8 cellular contexts compared by ENCODE assay signal in genomic region chr17:82734987-82735866, GRCh38. TPM values are rescaled to one million over a fixed set of nuclear protein-coding genes. Genes with fewer than 3 reads are reported as not detected.
DNase-seq lines count a peak whose midpoint lies in the region; ATAC-seq and TF ChIP-seq lines count a peak whose summit lies in the region.

Gene FN3K, plus strand, starts transcription at chr17:82735615. Its CDS starts 22 bp downstream, at chr17:82735637.

- H3K4me1 Mint-ChIP-seq in activated T-cell treated with anti-CD3 and anti-CD28 coated beads, Interleukin-2, amount 50 U/mL, for 4 hours (ENCODE audit: low read depth), result peaks cover 4% of the 10 kb centered on the region

- peak; percentile 81 to 82 for ATAC-seq in activated T-cell treated with anti-CD3 and anti-CD28 coated beads, Interleukin-2, amount 50 U/mL, for 4 hours
- ATAC-seq in thoracic aorta (ENCODE audit: insufficient number of reproducible peaks, low FRiP score, low read depth) (peak; percentile 51), GM18867 (IDR thresholded peaks at IDR 0.05; ENCODE audit: unreplicated experiment) (no peak)

- H3K27me3 Mint-ChIP-seq in activated T-cell treated with anti-CD3 and anti-CD28 coated beads, Interleukin-2, amount 50 U/mL, for 4 hours (ENCODE audit: low read depth), result no peaks in the 10 kb centered on the region

- H3K4me3 ChIP-seq in esophagus squamous epithelium (peak within 1 kb of the TSS; percentile 57 to 93 (median 65)), thoracic aorta (peak within 1 kb of the TSS; percentile 84)

- H3K36me3 Mint-ChIP-seq in activated T-cell treated with anti-CD3 and anti-CD28 coated beads, Interleukin-2, amount 50 U/mL, for 4 hours (ENCODE audit: insufficient read depth), result peaks cover 8% of the 10 kb centered on the region

- TF ChIP-seq CTCF in esophagus squamous epithelium (IDR thresholded peaks at IDR 0.05) (no peak), thoracic aorta (IDR thresholded peaks at IDR 0.05) (no peak)

- TF ChIP-seq POLR2A in esophagus squamous epithelium (IDR thresholded peaks at IDR 0.05), result peak in 1 of 4 donors; percentile 26

- intact Hi-C loops in esophagus squamous epithelium (cut with DNase I), result no loop called here

- H3K27ac ChIP-seq in esophagus squamous epithelium (peak within 1 kb of the TSS; percentile 53 to 85 (median 78)), thoracic aorta (peak within 1 kb of the TSS; percentile 57 to 62)

- peak within 1 kb of the TSS; percentile 64 for H3K4me3 Mint-ChIP-seq in activated T-cell treated with anti-CD3 and anti-CD28 coated beads, Interleukin-2, amount 50 U/mL, for 4 hours

- H3K4me1 ChIP-seq in esophagus squamous epithelium, result peaks cover 10 to 24% (median 15%) of the 10 kb centered on the region in 3 donors
- peaks cover 0 to 19% of the 10 kb centered on the region in 2 donors for H3K4me1 ChIP-seq in thoracic aorta (ENCODE audit: control insufficient read depth in 1 of 2, low read depth in 2 of 2)

- DNase-seq in Daoy (ENCODE audit: low read depth), result peak; percentile 54
- DNase-seq in NCI-H1930 (lab: John Stamatoyannopoulos, UW), result peak; percentile 44 to 75
- no peak for DNase-seq in activated T-cell treated with anti-CD3 and anti-CD28 coated beads, Interleukin-2, amount 50 U/mL, for 4 hours
- no peak for DNase-seq in esophagus squamous epithelium (lab: John Stamatoyannopoulos, UW)
- peak; percentile 83 for DNase-seq in midbrain (lab: John Stamatoyannopoulos, UW)
- no peak for DNase-seq in thoracic aorta (ENCODE audit: low spot score)
- no peak for DNase-seq in NCI-H1694 (lab: John Stamatoyannopoulos, UW)

- H3K27me3 ChIP-seq in esophagus squamous epithelium (no peaks in the 10 kb centered on the region), thoracic aorta (replicated peaks; ENCODE audit: insufficient read depth) (no peaks in the 10 kb centered on the region)

- 5 to 31% methylated on average over 3 to 43 of the region's 101 CpGs for WGBS in esophagus squamous epithelium, 2 donors

- peaks cover 6% of the 10 kb centered on the region for H3K9me3 Mint-ChIP-seq in activated T-cell treated with anti-CD3 and anti-CD28 coated beads, Interleukin-2, amount 50 U/mL, for 4 hours

- peaks cover 0 to 45% (median 0%) of the 10 kb centered on the region in 3 donors for H3K36me3 ChIP-seq in esophagus squamous epithelium
- H3K36me3 ChIP-seq in thoracic aorta, result peaks cover 5% of the 10 kb centered on the region

- H3K9me3 ChIP-seq in esophagus squamous epithelium (peaks cover 0 to 16% (median 6%) of the 10 kb centered on the region in 3 donors), thoracic aorta (no peaks in the 10 kb centered on the region)

RNA-seq across cellular contexts. Expression of gene FN3K, which starts in this region (rescaled TPM):
- not detected in 2 replicates for total RNA-seq in Daoy (2014; rRNA removed; shearing (Covaris generic))
- 1 to 10 TPM in 2 of 3 donors, under 1 TPM in 1; 0.79 to 1.3 (median 1.0) TPM for total RNA-seq in activated T-cell treated with anti-CD3 and anti-CD28 coated beads, Interleukin-2, amount 50 U/mL, for 4 hours
- total RNA-seq in esophagus squamous epithelium (10 to 100 TPM in 1 of 4 donors, 1 to 10 TPM in 1, under 1 TPM in 1, not detected in 1; 0.44 to 10.2 (median 2.3) TPM), thoracic aorta (10 to 100 TPM in 1 of 2 donors, 1 to 10 TPM in 1; 8.3 to 10.4 TPM)

Comparison
In these comparisons a context has a peak if more than half of its experiments do, and no peak if none do; other contexts are left out.
1. Peak in DNase-seq in Daoy; RNA of the gene not detected or under 1 TPM.
2. DNase-seq: peak in NCI-H1930 (2 of 2) and midbrain (single experiment); none in activated T-cell treated with anti-CD3 and anti-CD28 coated beads, Interleukin-2, amount 50 U/mL, for 4 hours (single experiment), esophagus squamous epithelium (single experiment), thoracic aorta (single experiment) and NCI-H1694 (single experiment).